In genomic region chr9:99327667-99328066, GRCh38 we compare ENCODE assay signal across 27 cellular contexts.
"Had no signal": no experiment of that assay in that cellular context is flagged by ENCODE, and none has a peak within 500 bp of the region (broad histone marks: within the 10 kb centered on the region; RNA-seq: fewer than 3 reads in every experiment).

No MANE protein-coding gene starts in this region.

- ATAC-seq: effector memory CD8-positive, alpha-beta T cell; gastrocnemius medialis; left colon; left lobe of liver; lower lobe of right lung; mucosa of descending colon had no signal

- H3K27ac ChIP-seq: colonic mucosa, gastrocnemius medialis, hepatocyte, left ventricle myocardium inferior, lower lobe of right lung had no signal

- H3K27ac Mint-ChIP-seq: dendritic cell treated with granulocyte-macrophage colony-stimulating factor and Interleukin-4, amounts not matched to agents 40 ng/mL and 50 ng/mL, for 4 days; effector memory CD8-positive, alpha-beta T cell; endodermal cell; immature natural killer cell; mesothelial cell of epicardium had no signal

- FAIRE-seq: endometrium, kidney had no signal

- DNase-seq: cerebellar nuclear complex; colonic mucosa; cortex of kidney; effector CD8-positive, alpha-beta T cell; effector memory CD8-positive, alpha-beta T cell; endodermal cell; esophagus squamous epithelium; foreskin fibroblast; foreskin melanocyte; gastrocnemius medialis; glutamatergic neuron; head of caudate nucleus; hypothalamus; immature natural killer cell; islet precursor cell; kidney; kidney glomerular epithelial cell; left colon; left ventricle myocardium inferior; lower lobe of right lung; mesenchymal stem cell; mucosa of descending colon had no signal

- H3K4me1 ChIP-seq: colonic mucosa, gastrocnemius medialis, left ventricle myocardium inferior, lower lobe of right lung had no signal

- H3K4me3 Mint-ChIP-seq: dendritic cell treated with granulocyte-macrophage colony-stimulating factor and Interleukin-4, amounts not matched to agents 40 ng/mL and 50 ng/mL, for 4 days; effector memory CD8-positive, alpha-beta T cell; endodermal cell; immature natural killer cell; mesothelial cell of epicardium had no signal

- H3K36me3 ChIP-seq: colonic mucosa, esophagus squamous epithelium, gastrocnemius medialis, left ventricle myocardium inferior, lower lobe of right lung had no signal

- H3K4me1 Mint-ChIP-seq: endodermal cell, immature natural killer cell, mesothelial cell of epicardium had no signal

- H3K27me3 ChIP-seq: colonic mucosa, esophagus squamous epithelium, gastrocnemius medialis, hepatocyte had no signal

- H3K36me3 Mint-ChIP-seq: immature natural killer cell, mesothelial cell of epicardium had no signal

- H3K4me3 ChIP-seq: colonic mucosa, esophagus squamous epithelium, gastrocnemius medialis, hepatocyte, left ventricle myocardium inferior, lower lobe of right lung, mucosa of descending colon had no signal

- H3K9me3 ChIP-seq: colonic mucosa, esophagus squamous epithelium, gastrocnemius medialis, left ventricle myocardium inferior, lower lobe of right lung, mucosa of descending colon had no signal

- H3K9me3 Mint-ChIP-seq: dendritic cell treated with granulocyte-macrophage colony-stimulating factor and Interleukin-4, amounts not matched to agents 40 ng/mL and 50 ng/mL, for 4 days; effector memory CD8-positive, alpha-beta T cell; endodermal cell; immature natural killer cell; mesothelial cell of epicardium had no signal
